ENCODE assay signal across 24 cellular contexts in the genomic region with DNA sequence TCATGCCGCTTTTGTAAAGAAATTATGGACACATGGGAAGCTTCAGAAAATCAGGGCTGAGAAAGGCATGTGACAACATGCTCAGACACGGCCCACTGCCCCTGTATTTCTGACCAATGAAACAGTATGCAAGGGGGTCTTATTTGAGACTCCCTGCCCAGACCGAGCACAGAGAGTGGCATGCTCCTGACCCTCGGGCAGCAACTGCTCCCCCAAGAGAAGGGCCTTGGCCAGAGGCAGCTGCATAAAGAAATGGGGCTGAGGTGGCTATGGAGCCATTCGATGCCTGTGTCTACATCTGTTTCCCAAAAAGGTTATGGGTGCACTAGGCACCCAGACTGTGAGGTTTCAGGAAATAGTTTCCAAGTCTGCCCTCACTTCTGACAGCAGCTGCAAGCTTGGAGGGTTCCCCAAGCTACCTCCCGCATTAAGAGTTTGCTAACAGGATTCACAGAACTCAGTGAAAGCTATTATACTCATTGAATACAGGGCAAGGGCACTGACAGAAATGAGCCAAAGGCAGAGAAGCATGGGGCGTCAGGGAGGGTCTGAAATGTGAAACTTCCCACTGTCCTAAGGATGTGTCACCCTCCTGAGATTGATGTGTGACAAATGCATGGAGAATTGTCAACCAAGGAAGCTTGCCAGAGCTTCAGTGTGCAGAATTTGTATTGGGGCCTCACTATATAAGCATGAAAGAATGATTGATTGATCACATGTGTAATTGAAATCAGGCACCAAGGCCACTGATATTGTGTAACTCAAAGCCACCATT.
"Had no signal": no experiment of that assay in that cellular context is flagged by ENCODE, and none has a peak within 500 bp of the region (broad histone marks: within the 10 kb centered on the region; RNA-seq: fewer than 3 reads in every experiment).

No MANE protein-coding gene starts in this region.

- ATAC-seq: activated CD8-positive, alpha-beta T cell treated with anti-CD3 and anti-CD28 coated beads, Interleukin-2, amount 10 ng/mL, durations not matched to agents 7 days and 5 days; activated naive CD4-positive, alpha-beta T cell treated with anti-CD3 and anti-CD28 coated beads, Interleukin-2, amount 50 U/mL, for 72 hours; heart left ventricle; left colon; mucosa of descending colon; naive thymus-derived CD4-positive, alpha-beta T cell; sciatic nerve; stimulated activated naive B cell treated with anti-CD40 and anti-IgM and Interleukin-4, amounts not matched to agents 10 μg/mL and 1 μg/mL and 100 μg/mL, for 72 hours had no signal

- H3K27ac ChIP-seq: ascending aorta, coronary artery, esophagus squamous epithelium, heart left ventricle, neutrophil, pancreas, transverse colon, VCaP had no signal

- H3K4me3 ChIP-seq: ascending aorta, coronary artery, esophagus squamous epithelium, heart left ventricle, mucosa of descending colon, pancreas, transverse colon had no signal

- H3K27me3 ChIP-seq: ascending aorta, esophagus squamous epithelium, heart left ventricle, neutrophil, pancreas, transverse colon had no signal

- H3K4me1 ChIP-seq: transverse colon had no signal

- DNase-seq: activated CD4-positive, alpha-beta T cell treated with anti-CD3 and anti-CD28 coated beads for 1 hour; activated CD4-positive, alpha-beta T cell treated with anti-CD3 and anti-CD28 coated beads, Interleukin-2, amount 50 U/mL, for 1 hour; activated CD8-positive, alpha-beta T cell treated with anti-CD3 and anti-CD28 coated beads, Interleukin-2, amount 10 ng/mL, durations not matched to agents 7 days and 5 days; activated gamma-delta T cell treated with Interleukin-2 at 50 U/mL for 16 hours; endodermal cell; esophagus squamous epithelium; heart left ventricle; left colon; mucosa of descending colon; naive thymus-derived CD4-positive, alpha-beta T cell; pancreas; stimulated activated CD4-positive, alpha-beta T cell treated with anti-CD3 and anti-CD28 coated beads, Interleukin-2, amount 100 ng/mL, for 48 hours; stimulated activated CD8-positive, alpha-beta memory T cell treated with anti-CD3 and anti-CD28 coated beads, Interleukin-4, amount 100 ng/mL, for 48 hours; stimulated activated naive B cell treated with anti-CD40 and anti-IgM and Interleukin-4, amounts not matched to agents 10 μg/mL and 1 μg/mL and 100 μg/mL, for 72 hours; transverse colon had no signal

- FAIRE-seq: bronchial epithelial cell, islet of Langerhans, pancreas, urothelium cell line had no signal

- H3K36me3 ChIP-seq: ascending aorta, esophagus squamous epithelium, heart left ventricle, neutrophil, pancreas, transverse colon had no signal

- H3K9me3 ChIP-seq: ascending aorta, heart left ventricle, mucosa of descending colon, neutrophil, pancreas, transverse colon had no signal
